In the genomic region with DNA sequence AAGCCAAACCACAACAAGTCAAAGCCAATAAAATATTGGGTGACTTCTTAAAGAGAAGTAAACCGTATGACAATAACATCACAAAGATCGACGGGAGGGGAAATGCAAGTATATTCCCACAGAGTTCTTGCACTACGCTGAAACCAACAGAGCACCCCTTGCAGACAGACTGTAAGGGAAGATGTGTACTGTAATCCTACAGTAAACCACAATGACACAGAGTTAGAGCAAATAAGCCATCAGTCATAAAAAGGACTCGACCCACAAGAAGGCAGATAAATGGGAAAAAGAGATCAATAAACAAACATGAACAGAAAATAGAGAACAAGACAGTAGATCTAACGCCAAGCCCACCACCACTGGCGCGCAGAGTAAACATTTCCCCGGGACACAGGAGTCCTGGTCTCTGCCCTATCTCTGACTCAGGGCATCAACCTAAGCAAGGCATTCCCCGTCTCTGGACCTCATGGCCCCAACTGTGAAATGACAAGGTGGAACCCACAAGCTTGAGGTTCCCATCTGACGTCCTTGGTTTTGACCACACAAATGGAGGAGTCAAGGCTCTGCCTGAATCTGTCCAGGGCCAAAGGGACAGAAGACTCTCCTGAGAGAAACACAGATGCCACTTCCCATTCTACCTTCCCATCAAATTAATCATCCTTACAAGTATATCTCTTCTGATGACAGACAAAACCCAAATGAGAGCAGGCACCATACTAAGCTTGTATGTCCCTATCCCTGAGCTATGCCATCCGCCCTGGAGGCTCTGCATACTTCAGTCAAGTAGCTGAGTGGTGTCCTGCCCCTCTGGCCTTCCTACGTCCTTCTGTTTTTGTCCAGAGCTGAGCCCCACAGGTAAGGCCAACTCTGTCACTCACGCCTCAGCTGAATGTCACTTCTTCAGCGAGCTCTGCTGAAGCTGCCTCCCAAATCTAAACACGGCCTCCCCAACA, we compare ENCODE assay signal across 26 cellular contexts. TPM values are rescaled to one million over a fixed set of nuclear protein-coding genes. Genes with fewer than 3 reads are reported as not detected.
A peak's percentile ranks its signal among the peaks of the same experiment; 100 is the strongest.
DNase-seq lines count a peak whose midpoint lies in the region; ATAC-seq, FAIRE-seq and TF ChIP-seq lines count a peak whose summit lies in the region.
"Had no signal": no experiment of that assay in that cellular context is flagged by ENCODE, and none has a peak within 500 bp of the region (broad histone marks: within the 10 kb centered on the region; RNA-seq: fewer than 3 reads in every experiment).

No MANE protein-coding gene starts in this region.

- H3K27ac ChIP-seq in CD8-positive, alpha-beta memory T cell (ENCODE audit: low read depth, low read length): no peak overlapping the region
- H3K27ac ChIP-seq: 22Rv1, C4-2B, esophagus muscularis mucosa, foreskin keratinocyte, upper lobe of right lung had no signal

- H3K9me3 Mint-ChIP-seq in activated CD4-positive, alpha-beta memory T cell treated with anti-CD3 and anti-CD28 coated beads for 36 hours: no peaks in the 10 kb centered on the region
- no peaks in the 10 kb centered on the region for H3K9me3 Mint-ChIP-seq in activated CD4-positive, alpha-beta memory T cell treated with anti-CD3 and anti-CD28 coated beads, Interleukin-2, amount 10 ng/mL, durations not matched to agents 7 days and 5 days
- no peaks in the 10 kb centered on the region for H3K9me3 Mint-ChIP-seq in CD8-positive, alpha-beta memory T cell
- no peaks in the 10 kb centered on the region for H3K9me3 Mint-ChIP-seq in effector memory CD8-positive, alpha-beta T cell
- no peaks in the 10 kb centered on the region for H3K9me3 Mint-ChIP-seq in progenitor cell of endocrine pancreas (ENCODE audit: low read depth)
- H3K9me3 Mint-ChIP-seq: activated naive CD4-positive, alpha-beta T cell treated with anti-CD3 and anti-CD28 coated beads for 36 hours; T-helper 1 cell treated with Interleukin-12 subunit alpha and Interleukin-12 subunit beta and Interleukin-4 antibody, amounts not matched to agents 30 μg/mL and 1 μg/mL, for 36 hours had no signal

- H3K4me1 ChIP-seq in CD8-positive, alpha-beta memory T cell (ENCODE audit: insufficient read depth, low read length): no peaks in the 10 kb centered on the region
- H3K4me1 ChIP-seq: esophagus muscularis mucosa, foreskin keratinocyte, upper lobe of right lung had no signal

- CTCF ChIA-PET in activated CD4-positive, alpha-beta memory T cell treated with anti-CD3 and anti-CD28 coated beads for 36 hours (lab: Charles Lee): no interaction called here
- CTCF ChIA-PET in activated CD4-positive, alpha-beta memory T cell treated with anti-CD3 and anti-CD28 coated beads, Interleukin-2, amount 10 ng/mL, durations not matched to agents 7 days and 5 days (lab: Charles Lee): no interaction called here
- CTCF ChIA-PET in CD8-positive, alpha-beta memory T cell (lab: Charles Lee): no interaction called here

- DNase-seq in activated CD4-positive, alpha-beta memory T cell treated with anti-CD3 and anti-CD28 coated beads for 36 hours: no peak
- DNase-seq in activated CD4-positive, alpha-beta memory T cell treated with anti-CD3 and anti-CD28 coated beads, Interleukin-2, amount 10 ng/mL, durations not matched to agents 7 days and 5 days: no peak
- no peak for DNase-seq in CD8-positive, alpha-beta memory T cell
- no peak for DNase-seq in effector memory CD8-positive, alpha-beta T cell
- no peak for DNase-seq in progenitor cell of endocrine pancreas (ENCODE audit: low spot score, unreplicated experiment)
- no peak for DNase-seq in GDM1 (lab: John Stamatoyannopoulos, UW)
- DNase-seq in GM19239 (ENCODE audit: insufficient read length, low spot score): no peak
- no peak for DNase-seq in ureter (ENCODE audit: low spot score)
- DNase-seq: activated naive CD4-positive, alpha-beta T cell treated with anti-CD3 and anti-CD28 coated beads for 36 hours; caudate nucleus; cortex of kidney; DND-41; foreskin keratinocyte; H7; kidney glomerular epithelial cell; NCI-H1105; NCI-H2029 treated with DMSO at 0.1 percent for 48 hours; NCI-H226; stimulated activated CD4-positive, alpha-beta T cell treated with anti-CD3 and anti-CD28 coated beads, Interleukin-2, amount 100 ng/mL, for 24 hours; substantia nigra; upper lobe of right lung had no signal

- H3K27me3 Mint-ChIP-seq in activated CD4-positive, alpha-beta memory T cell treated with anti-CD3 and anti-CD28 coated beads for 36 hours: no peaks in the 10 kb centered on the region
- no peaks in the 10 kb centered on the region for H3K27me3 Mint-ChIP-seq in activated CD4-positive, alpha-beta memory T cell treated with anti-CD3 and anti-CD28 coated beads, Interleukin-2, amount 10 ng/mL, durations not matched to agents 7 days and 5 days
- H3K27me3 Mint-ChIP-seq in CD8-positive, alpha-beta memory T cell: no peaks in the 10 kb centered on the region
- no peaks in the 10 kb centered on the region for H3K27me3 Mint-ChIP-seq in effector memory CD8-positive, alpha-beta T cell
- no peaks in the 10 kb centered on the region for H3K27me3 Mint-ChIP-seq in progenitor cell of endocrine pancreas

- H3K27me3 ChIP-seq in CD8-positive, alpha-beta memory T cell (ENCODE audit: insufficient read depth, low read length, poor library complexity, severe bottlenecking): no peaks in the 10 kb centered on the region
- H3K27me3 ChIP-seq: esophagus muscularis mucosa, foreskin keratinocyte, upper lobe of right lung had no signal

- H3K36me3 Mint-ChIP-seq in activated CD4-positive, alpha-beta memory T cell treated with anti-CD3 and anti-CD28 coated beads for 36 hours: peaks cover 70% of the 10 kb centered on the region
- peaks cover 83% of the 10 kb centered on the region for H3K36me3 Mint-ChIP-seq in activated CD4-positive, alpha-beta memory T cell treated with anti-CD3 and anti-CD28 coated beads, Interleukin-2, amount 10 ng/mL, durations not matched to agents 7 days and 5 days (ENCODE audit: low read depth)
- peaks cover 22 to 89% (median 34%) of the 10 kb centered on the region in 3 donors for H3K36me3 Mint-ChIP-seq in CD8-positive, alpha-beta memory T cell
- peaks cover 93% of the 10 kb centered on the region for H3K36me3 Mint-ChIP-seq in effector memory CD8-positive, alpha-beta T cell (ENCODE audit: insufficient read depth)
- peaks cover 35% of the 10 kb centered on the region for H3K36me3 Mint-ChIP-seq in progenitor cell of endocrine pancreas (ENCODE audit: insufficient read depth)

- no peak for TF ChIP-seq CTCF in progenitor cell of endocrine pancreas (IDR thresholded peaks at IDR 0.05; ENCODE audit: unreplicated experiment)

- ATAC-seq in effector memory CD8-positive, alpha-beta T cell (replicated peaks): no peak
- ATAC-seq: foreskin keratinocyte, upper lobe of right lung had no signal

- POLR2A ChIA-PET in activated CD4-positive, alpha-beta memory T cell treated with anti-CD3 and anti-CD28 coated beads for 36 hours (lab: Charles Lee): interaction anchor here (1.0 kb wide), 1 partner anchor 15 kb away, joined by 3 read pairs; a partner anchor contains a TSS
- POLR2A ChIA-PET in activated CD4-positive, alpha-beta memory T cell treated with anti-CD3 and anti-CD28 coated beads, Interleukin-2, amount 10 ng/mL, durations not matched to agents 7 days and 5 days (lab: Charles Lee): interaction anchor here (1.1 kb wide), 1 partner anchor 15 kb away, joined by 4 read pairs; a partner anchor contains a TSS
- POLR2A ChIA-PET in CD8-positive, alpha-beta memory T cell (lab: Charles Lee): no interaction called here

- intact Hi-C loops in activated CD4-positive, alpha-beta memory T cell treated with anti-CD3 and anti-CD28 coated beads for 36 hours (cut with micrococcal nuclease): no loop called here

- peak overlapping the region; percentile 38 for H3K27ac Mint-ChIP-seq in activated CD4-positive, alpha-beta memory T cell treated with anti-CD3 and anti-CD28 coated beads for 36 hours
- no peak overlapping the region for H3K27ac Mint-ChIP-seq in activated CD4-positive, alpha-beta memory T cell treated with anti-CD3 and anti-CD28 coated beads, Interleukin-2, amount 10 ng/mL, durations not matched to agents 7 days and 5 days
- peak overlapping the region in 6 of 8 donors; percentile 11 to 74 (median 38) for H3K27ac Mint-ChIP-seq in CD8-positive, alpha-beta memory T cell
- H3K27ac Mint-ChIP-seq in effector memory CD8-positive, alpha-beta T cell: peak overlapping the region; percentile 71 to 77
- peak overlapping the region; percentile 67 for H3K27ac Mint-ChIP-seq in progenitor cell of endocrine pancreas
- H3K27ac Mint-ChIP-seq: activated naive CD4-positive, alpha-beta T cell treated with anti-CD3 and anti-CD28 coated beads for 36 hours; T-helper 1 cell treated with Interleukin-12 subunit alpha and Interleukin-12 subunit beta and Interleukin-4 antibody, amounts not matched to agents 30 μg/mL and 1 μg/mL, for 36 hours had no signal

- no peaks in the 10 kb centered on the region for H3K9me3 ChIP-seq in CD8-positive, alpha-beta memory T cell (ENCODE audit: low read length)
- H3K9me3 ChIP-seq: esophagus muscularis mucosa, upper lobe of right lung had no signal

- peaks cover 75% of the 10 kb centered on the region for H3K36me3 ChIP-seq in CD8-positive, alpha-beta memory T cell (ENCODE audit: insufficient read depth, low read length)

- no peak overlapping the region for H3K4me3 Mint-ChIP-seq in activated CD4-positive, alpha-beta memory T cell treated with anti-CD3 and anti-CD28 coated beads for 36 hours
- H3K4me3 Mint-ChIP-seq in activated CD4-positive, alpha-beta memory T cell treated with anti-CD3 and anti-CD28 coated beads, Interleukin-2, amount 10 ng/mL, durations not matched to agents 7 days and 5 days: no peak overlapping the region
- H3K4me3 Mint-ChIP-seq in CD8-positive, alpha-beta memory T cell: no peak overlapping the region
- no peak overlapping the region for H3K4me3 Mint-ChIP-seq in effector memory CD8-positive, alpha-beta T cell
- H3K4me3 Mint-ChIP-seq in progenitor cell of endocrine pancreas (ENCODE audit: low read depth): no peak overlapping the region
- H3K4me3 Mint-ChIP-seq: activated naive CD4-positive, alpha-beta T cell treated with anti-CD3 and anti-CD28 coated beads for 36 hours; T-helper 1 cell treated with Interleukin-12 subunit alpha and Interleukin-12 subunit beta and Interleukin-4 antibody, amounts not matched to agents 30 μg/mL and 1 μg/mL, for 36 hours had no signal

- H3K4me1 Mint-ChIP-seq in activated CD4-positive, alpha-beta memory T cell treated with anti-CD3 and anti-CD28 coated beads for 36 hours (ENCODE audit: low read depth): peaks cover 13% of the 10 kb centered on the region
- H3K4me1 Mint-ChIP-seq in activated CD4-positive, alpha-beta memory T cell treated with anti-CD3 and anti-CD28 coated beads, Interleukin-2, amount 10 ng/mL, durations not matched to agents 7 days and 5 days: peaks cover 3% of the 10 kb centered on the region
- H3K4me1 Mint-ChIP-seq in CD8-positive, alpha-beta memory T cell: peaks cover 22 to 35% (median 25%) of the 10 kb centered on the region in 3 donors
- H3K4me1 Mint-ChIP-seq in effector memory CD8-positive, alpha-beta T cell (ENCODE audit: low read depth in 2 of 2): peaks cover 13 to 25% of the 10 kb centered on the region in 2 donors
- H3K4me1 Mint-ChIP-seq in progenitor cell of endocrine pancreas (ENCODE audit: low read depth): peaks cover 2% of the 10 kb centered on the region

- FAIRE-seq in GM19239 (lab: Jason Lieb, UNC): no peak
- FAIRE-seq: GM18507 had no signal

- H3K4me3 ChIP-seq in CD8-positive, alpha-beta memory T cell (ENCODE audit: low read length): no peak overlapping the region
- H3K4me3 ChIP-seq: esophagus muscularis mucosa, upper lobe of right lung had no signal

RNA-seq across cellular contexts. Expression of a gene that starts 15.0 kb away (rescaled TPM):
- total RNA-seq in activated CD4-positive, alpha-beta memory T cell treated with anti-CD3 and anti-CD28 coated beads for 36 hours: 10 to 100 TPM; 63.5 to 76.4 TPM
- total RNA-seq in activated CD4-positive, alpha-beta memory T cell treated with anti-CD3 and anti-CD28 coated beads, Interleukin-2, amount 10 ng/mL, durations not matched to agents 7 days and 5 days: 10 to 100 TPM; 90.5 to 90.7 TPM
- 10 to 100 TPM; 87.8 to 98.2 TPM for total RNA-seq in CD8-positive, alpha-beta memory T cell
- 56.4 TPM for polyA plus RNA-seq in CD8-positive, alpha-beta memory T cell
- total RNA-seq in progenitor cell of endocrine pancreas (95.4 and 107 TPM in 2 replicates), ureter (105 TPM)

RNA-seq across cellular contexts. Expression of a gene that starts 15.3 kb away (rescaled TPM):
- 100 to 1,000 TPM; 103 to 113 TPM for total RNA-seq in activated CD4-positive, alpha-beta memory T cell treated with anti-CD3 and anti-CD28 coated beads for 36 hours
- 100 to 1,000 TPM; 124 to 126 TPM for total RNA-seq in activated CD4-positive, alpha-beta memory T cell treated with anti-CD3 and anti-CD28 coated beads, Interleukin-2, amount 10 ng/mL, durations not matched to agents 7 days and 5 days
- 100 to 1,000 TPM; 124 to 132 TPM for total RNA-seq in CD8-positive, alpha-beta memory T cell
- polyA plus RNA-seq in CD8-positive, alpha-beta memory T cell: 103 TPM
- total RNA-seq in progenitor cell of endocrine pancreas: 151 and 169 TPM in 2 replicates
- 90.0 TPM for total RNA-seq in ureter

RNA-seq across cellular contexts. Expression of a gene that starts 39.8 kb away (rescaled TPM):
- 1 to 10 TPM; 1.0 to 1.1 TPM for total RNA-seq in activated CD4-positive, alpha-beta memory T cell treated with anti-CD3 and anti-CD28 coated beads for 36 hours
- under 1 TPM; 0.38 to 0.53 TPM for total RNA-seq in activated CD4-positive, alpha-beta memory T cell treated with anti-CD3 and anti-CD28 coated beads, Interleukin-2, amount 10 ng/mL, durations not matched to agents 7 days and 5 days
- under 1 TPM; 0.20 to 0.28 TPM for total RNA-seq in CD8-positive, alpha-beta memory T cell
- polyA plus RNA-seq in CD8-positive, alpha-beta memory T cell: 0.16 TPM
- total RNA-seq in progenitor cell of endocrine pancreas (0.60 and 1.0 TPM in 2 replicates), ureter (5.8 TPM)
